In the genomic region with DNA sequence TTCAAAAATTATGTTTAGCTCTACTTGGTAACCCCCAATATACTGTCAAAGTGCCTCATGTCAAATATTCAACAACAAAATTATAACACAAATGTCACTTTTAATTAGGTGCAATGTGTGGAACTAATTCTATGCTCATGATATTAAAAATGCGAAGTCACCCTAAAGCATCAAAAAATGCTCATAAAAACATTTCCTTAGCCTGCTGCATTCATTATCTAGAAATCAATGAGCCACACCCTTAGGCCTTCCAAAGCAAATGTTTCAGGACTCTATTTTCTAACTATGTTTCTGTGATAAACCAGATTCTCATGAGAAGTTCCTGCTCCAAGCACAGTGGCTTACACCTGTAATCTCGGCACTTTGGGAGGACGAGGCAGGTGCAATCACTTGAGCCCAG, we compare ENCODE assay signal across 21 cellular contexts.
DNase-seq lines count a peak whose midpoint lies in the region; ATAC-seq, FAIRE-seq and TF ChIP-seq lines count a peak whose summit lies in the region.
"Had no signal": no experiment of that assay in that cellular context is flagged by ENCODE, and none has a peak within 500 bp of the region (broad histone marks: within the 10 kb centered on the region; RNA-seq: fewer than 3 reads in every experiment).

No MANE protein-coding gene starts in this region.

- H2BK5ac ChIP-seq in IMR-90 (ENCODE audit: low read depth, low read length, poor library complexity, severe bottlenecking) = no peak overlapping the region
- H2BK5ac ChIP-seq in neuronal stem cell (ENCODE audit: low read length) = no peak overlapping the region

- TF ChIP-seq POLR2A in IMR-90 (IDR thresholded peaks at IDR 0.05; ENCODE audit: low read depth, low read length) = no peak
- TF ChIP-seq POLR2A in K562 (conservative IDR thresholded peaks at IDR 0.05) = no peak

- H3K4me2 ChIP-seq in IMR-90 (ENCODE audit: low read depth, low read length) (no peak overlapping the region), PC-3 (ENCODE audit: low read length) (peak overlapping the region; percentile 80), K562 (ENCODE audit: insufficient read depth, low read length) (no peak overlapping the region), neuronal stem cell (ENCODE audit: insufficient read depth, low read length, poor library complexity, severe bottlenecking) (no peak overlapping the region)

- H3K27me3 Mint-ChIP-seq in CD4-positive, alpha-beta T cell = no peaks in the 10 kb centered on the region

- H3K9me3 ChIP-seq in IMR-90 (ENCODE audit: control insufficient read depth, insufficient read depth, low read length) (no peaks in the 10 kb centered on the region), PC-3 (ENCODE audit: low read length) (no peaks in the 10 kb centered on the region), K562 (replicated peaks; ENCODE audit: control insufficient read depth, insufficient read depth, low read depth, low read length) (no peaks in the 10 kb centered on the region), neuronal stem cell (replicated peaks in 1 of 2; ENCODE audit: control insufficient read depth in 2 of 2, insufficient read depth in 1 of 2, low read depth in 1 of 2, low read length in 2 of 2) (no peaks in the 10 kb centered on the region)
- H3K9me3 ChIP-seq in CD4-positive, alpha-beta T cell (ENCODE audit: control insufficient read depth, low read length) = no peaks in the 10 kb centered on the region
- H3K9me3 ChIP-seq: Caco-2 had no signal

- no peak overlapping the region for H3K14ac ChIP-seq in IMR-90 (replicated peaks; ENCODE audit: low read depth, low read length)
- H3K14ac ChIP-seq in neuronal stem cell (ENCODE audit: low read length) = no peak overlapping the region

- H3K27ac Mint-ChIP-seq in CD4-positive, alpha-beta T cell = no peak overlapping the region
- H3K27ac Mint-ChIP-seq: CD8-positive, alpha-beta T cell; H9 had no signal

- intact Hi-C loops in IMR-90 (cut with micrococcal nuclease) = no loop called here
- intact Hi-C loops in PC-3 (cut with micrococcal nuclease) = loop anchor here (5.0 to 10.0 kb wide), 2 partner anchors 318 to 650 kb away; no protein-coding TSS in a partner anchor
- intact Hi-C loops in K562 (cut with micrococcal nuclease) = no loop called here
- intact Hi-C loops in CD4-positive, alpha-beta T cell (cut with DNase I, micrococcal nuclease) = no loop called here

- H3K4me1 ChIP-seq in IMR-90 (ENCODE audit: control insufficient read depth, insufficient read depth, low read length) = no peaks in the 10 kb centered on the region
- peaks cover 51% of the 10 kb centered on the region for H3K4me1 ChIP-seq in PC-3 (ENCODE audit: insufficient read depth, low read length)
- H3K4me1 ChIP-seq in K562 (replicated peaks in 1 of 2; ENCODE audit: control insufficient read depth in 2 of 2, insufficient read depth in 2 of 2, low read length in 2 of 2) = no peaks in the 10 kb centered on the region
- H3K4me1 ChIP-seq in neuronal stem cell (ENCODE audit: control insufficient read depth in 2 of 2, insufficient read depth in 1 of 2, low read depth in 1 of 2, low read length in 2 of 2) = peaks cover 6 to 11% of the 10 kb centered on the region in 2 donors
- H3K4me1 ChIP-seq: Caco-2 had no signal

- peak overlapping the region; percentile 27; the same call in 1 of the 2 replicates for H2AK5ac ChIP-seq in IMR-90 (ENCODE audit: low read depth, low read length)
- no peak overlapping the region for H2AK5ac ChIP-seq in neuronal stem cell (ENCODE audit: low read depth, low read length)

- no peak overlapping the region for H3K27ac ChIP-seq in IMR-90 (ENCODE audit: insufficient read depth, low read length)
- H3K27ac ChIP-seq in PC-3 (ENCODE audit: low read length) = peak overlapping the region; percentile 93
- no peak overlapping the region for H3K27ac ChIP-seq in K562 (ENCODE audit: extremely low read depth, low read depth, low read length)
- no peak overlapping the region for H3K27ac ChIP-seq in neuronal stem cell (replicated peaks; ENCODE audit: low read length)
- no peak overlapping the region for H3K27ac ChIP-seq in CD4-positive, alpha-beta T cell (ENCODE audit: low read depth, low read length)
- H3K27ac ChIP-seq: GM23248 had no signal

- no peak overlapping the region for H2AK9ac ChIP-seq in IMR-90 (replicated peaks; ENCODE audit: low read depth, low read length, poor library complexity)

- no peak overlapping the region for H4K5ac ChIP-seq in IMR-90 (ENCODE audit: low read depth, low read length)

- no peaks in the 10 kb centered on the region for H4K20me1 ChIP-seq in IMR-90 (ENCODE audit: insufficient read depth, low read length)
- H4K20me1 ChIP-seq in PC-3 (ENCODE audit: low read length) = no peaks in the 10 kb centered on the region
- no peaks in the 10 kb centered on the region for H4K20me1 ChIP-seq in K562 (replicated peaks; ENCODE audit: control insufficient read depth, insufficient read depth, low read length)

- 0 out of 2 replicates have a peak overlapping the region, but pooled peaks have one; percentile 8 for H3K18ac ChIP-seq in IMR-90 (ENCODE audit: low read depth, low read length)
- peak overlapping the region; percentile 53 for H3K18ac ChIP-seq in neuronal stem cell (ENCODE audit: low read length)

- H3K4ac ChIP-seq in IMR-90 (ENCODE audit: low read depth, low read length) = no peak overlapping the region
- no peak overlapping the region for H3K4ac ChIP-seq in neuronal stem cell (ENCODE audit: low read length)

- ATAC-seq in IMR-90 (ENCODE audit: low read depth) (no peak), PC-3 (peak; percentile 3; the same call in 1 of the 2 replicates), K562 (no peak)
- no peak for ATAC-seq in stimulated activated naive CD8-positive, alpha-beta T cell treated with anti-CD3 and anti-CD28 coated beads, Interleukin-15, Interleukin-2, amounts not matched to agents 100 U/mL and 50 U/mL, for 24 hours
- ATAC-seq in CD4-positive, alpha-beta T cell (ENCODE audit: poor library complexity) = no peak
- ATAC-seq: CD8-positive, alpha-beta T cell; GM12878; HCT116 had no signal

- POLR2A ChIA-PET in IMR-90 (lab: Charles Lee; ENCODE audit: unreplicated experiment) (no interaction called here), PC-3 (lab: Charles Lee; ENCODE audit: unreplicated experiment) (no interaction called here), K562 (lab: Yijun Ruan, JAX) (no interaction called here)
- POLR2A ChIA-PET in CD4-positive, alpha-beta T cell (lab: Charles Lee) = no interaction called here

- no peak for FAIRE-seq in K562 (lab: Jason Lieb, UNC)
- FAIRE-seq: D721Med, GM12878, GM19239 had no signal

- H3K9ac ChIP-seq in IMR-90 (ENCODE audit: low read depth, low read length) (no peak overlapping the region), PC-3 (ENCODE audit: low read length) (peak overlapping the region; percentile 41), K562 (ENCODE audit: insufficient read depth in 1 of 2, low read depth in 2 of 2, low read length in 2 of 2) (no peak overlapping the region), neuronal stem cell (ENCODE audit: low read depth, low read length, poor library complexity) (no peak overlapping the region)
- H3K9ac ChIP-seq: GM23248 had no signal

- H3F3A ChIP-seq in PC-3 (ENCODE audit: low read length, unreplicated experiment) = peaks cover 22% of the 10 kb centered on the region

- CTCF ChIA-PET in IMR-90 (lab: Yijun Ruan, JAX) (no interaction called here), PC-3 (lab: Charles Lee) (no interaction called here), K562 (lab: Yijun Ruan, JAX; ENCODE audit: low intra/inter-chr PET ratio) (no interaction called here)
- CTCF ChIA-PET in CD4-positive, alpha-beta T cell (lab: Charles Lee) = no interaction called here

- 100% methylated on average over 1 of the region's 3 CpGs; no CpG with 5 or more reads in 1 of the 2 experiments for WGBS in IMR-90 (ENCODE audit: extremely low coverage in 2 of 2, insufficient read length in 1 of 2), 2 experiments
- 1% methylated on average over 3 of the region's 3 CpGs for WGBS in K562 (ENCODE audit: insufficient coverage, low coverage, missing lambda C conversion rate)
- no CpG with 5 or more reads among the region's 3 CpGs for WGBS in neuronal stem cell (ENCODE audit: extremely low coverage in 2 of 2, insufficient read length in 2 of 2, insufficient replicate concordance in 1 of 2), 2 donors

- H3K79me2 ChIP-seq in PC-3 (ENCODE audit: low read length) = no peaks in the 10 kb centered on the region
- no peaks in the 10 kb centered on the region for H3K79me2 ChIP-seq in K562 (ENCODE audit: control insufficient read depth, insufficient read depth, low read length)

- H2BK20ac ChIP-seq in IMR-90 (ENCODE audit: low read depth, low read length) = no peak overlapping the region

- H2BK120ac ChIP-seq in IMR-90 (ENCODE audit: low read depth, low read length) (no peak overlapping the region), neuronal stem cell (ENCODE audit: low read depth, low read length) (no peak overlapping the region)

- no peak overlapping the region for H2BK12ac ChIP-seq in neuronal stem cell (ENCODE audit: low read length)

- H3K9me2 ChIP-seq in PC-3 (replicated peaks; ENCODE audit: low read length) = no peaks in the 10 kb centered on the region

- H4K91ac ChIP-seq in IMR-90 (ENCODE audit: insufficient read depth, low read depth, low read length) = no peak overlapping the region
- no peak overlapping the region for H4K91ac ChIP-seq in neuronal stem cell (ENCODE audit: low read depth, low read length, poor library complexity)

- H3K4me1 Mint-ChIP-seq in CD4-positive, alpha-beta T cell (ENCODE audit: low read depth) = peaks cover 20% of the 10 kb centered on the region

- H4K8ac ChIP-seq in IMR-90 (ENCODE audit: low read depth in 2 of 2, low read length in 2 of 2) = no peak overlapping the region
- no peak overlapping the region for H4K8ac ChIP-seq in neuronal stem cell (ENCODE audit: low read depth, low read length)

- dilution Hi-C loops in IMR-90 (cut with HindIII; ENCODE audit: low sequenced_read_pairs, unreplicated experiment) = no loop called here

- TF ChIP-seq CTCF in IMR-90 (conservative IDR thresholded peaks at IDR 0.05; ENCODE audit: low read depth, low read length) (no peak), PC-3 (conservative IDR thresholded peaks at IDR 0.05; ENCODE audit: low read depth, low read length) (no peak), K562 (IDR thresholded peaks at IDR 0.05 in 2 of 3, conservative IDR thresholded peaks at IDR 0.05 in 1 of 3; ENCODE audit: insufficient read depth in 2 of 3, low read depth in 1 of 3, low read length in 3 of 3) (no peak)
- TF ChIP-seq CTCF in CD4-positive, alpha-beta T cell (IDR thresholded peaks at IDR 0.05) = no peak

- H3K9me1 ChIP-seq in IMR-90 (ENCODE audit: insufficient read depth, low read length) = peaks cover 2% of the 10 kb centered on the region; the same call in 1 of the 2 replicates
- H3K9me1 ChIP-seq in K562 (ENCODE audit: control insufficient read depth, insufficient read depth, low read length) = no peaks in the 10 kb centered on the region

- H2AFZ ChIP-seq in IMR-90 (replicated peaks; ENCODE audit: low read length, poor library complexity) = no peak overlapping the region
- H2AFZ ChIP-seq in PC-3 (ENCODE audit: low read length) = 0 out of 2 replicates have a peak overlapping the region, but pooled peaks have one; percentile 0
- H2AFZ ChIP-seq in K562 (ENCODE audit: low read depth, low read length) = no peak overlapping the region
- no peak overlapping the region for H2AFZ ChIP-seq in neuronal stem cell (ENCODE audit: low read length)
- H2AFZ ChIP-seq: GM23248 had no signal

- peaks cover 22% of the 10 kb centered on the region for H3K36me3 Mint-ChIP-seq in CD4-positive, alpha-beta T cell (ENCODE audit: low read depth)
- H3K36me3 Mint-ChIP-seq: CD8-positive, alpha-beta T cell had no signal

- H2BK15ac ChIP-seq in IMR-90 (ENCODE audit: low read depth, low read length) = peak overlapping the region; percentile 27; the same call in 1 of the 3 replicates
- no peak overlapping the region for H2BK15ac ChIP-seq in neuronal stem cell (ENCODE audit: low read length)

- H3K79me1 ChIP-seq in IMR-90 (ENCODE audit: low read depth in 1 of 2, low read length in 2 of 2) (no peaks in the 10 kb centered on the region), neuronal stem cell (ENCODE audit: low read depth, low read length) (no peaks in the 10 kb centered on the region)

- H3K9me3 Mint-ChIP-seq in CD4-positive, alpha-beta T cell = no peaks in the 10 kb centered on the region
- H3K9me3 Mint-ChIP-seq: CD8-positive, alpha-beta T cell; H9 had no signal

- no peak for DNase-seq in IMR-90
- peak; percentile 66 for DNase-seq in PC-3
- DNase-seq in K562 (ENCODE audit: extremely low read depth in 1 of 4, low spot score in 3 of 4) = no peak
- no peak for DNase-seq in neuronal stem cell (ENCODE audit: low spot score)
- DNase-seq in NOMO-1 treated with dmso at 0.1 percent for 144 hours (lab: John Stamatoyannopoulos, UW; ENCODE audit: unreplicated experiment) = no peak
- no peak for DNase-seq in stimulated activated naive CD8-positive, alpha-beta T cell treated with anti-CD3 and anti-CD28 coated beads, Interleukin-15, Interleukin-2, amounts not matched to agents 100 U/mL and 50 U/mL, for 24 hours
- no peak for DNase-seq in HuH-7.5 (ENCODE audit: low spot score)
- no peak for DNase-seq in CD4-positive, alpha-beta T cell
- DNase-seq: C1 segment of cervical spinal cord; Caco-2; CD8-positive, alpha-beta T cell; DMS 273 treated with DMSO at 0.1 percent for 48 hours; DMS79; EL; GDM1; H9 had no signal

- H3K4me3 ChIP-seq in IMR-90 (ENCODE audit: insufficient read depth, low read depth, low read length) = no peak overlapping the region
- no peak overlapping the region for H3K4me3 ChIP-seq in PC-3 (ENCODE audit: low read length)
- H3K4me3 ChIP-seq in K562 = no peak overlapping the region
- H3K4me3 ChIP-seq in neuronal stem cell (ENCODE audit: low read length in 2 of 2) = no peak overlapping the region
- H3K4me3 ChIP-seq: GM12878 had no signal

- H3K23ac ChIP-seq in IMR-90 (ENCODE audit: low read depth, low read length) (no peak overlapping the region), neuronal stem cell (ENCODE audit: low read depth, low read length, poor library complexity) (no peak overlapping the region)

- BruUV-seq in IMR-90 (replicated peaks; lab: Mats Ljungman, UMichigan) = no TSS peak
- BruUV-seq in PC-3 (replicated peaks; lab: Mats Ljungman, UMichigan) = no TSS peak
- no TSS peak for BruUV-seq in K562 (replicated peaks; lab: Mats Ljungman, UMichigan)

- H3K36me3 ChIP-seq in IMR-90 (ENCODE audit: control insufficient read depth, insufficient read depth, low read length) (no peaks in the 10 kb centered on the region), PC-3 (ENCODE audit: low read depth, low read length) (no peaks in the 10 kb centered on the region), K562 (ENCODE audit: control insufficient read depth, insufficient read depth, low read length) (no peaks in the 10 kb centered on the region), neuronal stem cell (replicated peaks in 1 of 2; ENCODE audit: control insufficient read depth in 2 of 2, insufficient read depth in 2 of 2, low read length in 2 of 2) (no peaks in the 10 kb centered on the region)

- H3K56ac ChIP-seq in IMR-90 (ENCODE audit: extremely low read depth, insufficient read depth, low read length) = no peak overlapping the region

- TF ChIP-seq RAD21 in IMR-90 (IDR thresholded peaks at IDR 0.05; ENCODE audit: low read length) = no peak
- TF ChIP-seq RAD21 in K562 (CRISPR knock-in tag; conservative IDR thresholded peaks at IDR 0.05 in 1 of 2, IDR thresholded peaks at IDR 0.05 in 1 of 2) = no peak

- in situ Hi-C loops in IMR-90 (cut with MboI; ENCODE audit: low sequenced_read_pairs) = loop anchor here (25.0 kb wide), 1 partner anchor 298 kb away; no protein-coding TSS in a partner anchor
- in situ Hi-C loops in K562 (cut with MboI) = no loop called here

- H3K27me3 ChIP-seq in IMR-90 (ENCODE audit: control insufficient read depth, insufficient read depth, low read length) = peaks cover 2% of the 10 kb centered on the region; the same call in 1 of the 2 replicates
- H3K27me3 ChIP-seq in PC-3 (ENCODE audit: low read length) = no peaks in the 10 kb centered on the region
- H3K27me3 ChIP-seq in K562 (ENCODE audit: control insufficient read depth in 2 of 2, insufficient read depth in 2 of 2, low read length in 2 of 2) = no peaks in the 10 kb centered on the region
- H3K27me3 ChIP-seq in neuronal stem cell (ENCODE audit: control insufficient read depth in 3 of 3, insufficient read depth in 3 of 3, low read depth in 1 of 3, low read length in 3 of 3) = no peaks in the 10 kb centered on the region
- no peaks in the 10 kb centered on the region for H3K27me3 ChIP-seq in CD4-positive, alpha-beta T cell (ENCODE audit: control insufficient read depth, insufficient read depth, low read length)

- H3K4me3 Mint-ChIP-seq in CD4-positive, alpha-beta T cell = no peak overlapping the region
- H3K4me3 Mint-ChIP-seq: CD8-positive, alpha-beta T cell; H9 had no signal

- no peak for TF ChIP-seq EP300 in K562 (IDR thresholded peaks at IDR 0.05; ENCODE audit: low read length)
